Comparison of ENCODE assay signal across 10 cellular contexts in genomic region chr11:117998201-117998579, GRCh38.
A peak's percentile ranks its signal among the peaks of the same experiment; 100 is the strongest.
DNase-seq lines count a peak whose midpoint lies in the region; ATAC-seq and TF ChIP-seq lines count a peak whose summit lies in the region.
"Had no signal": no experiment of that assay in that cellular context is flagged by ENCODE, and none has a peak within 500 bp of the region (broad histone marks: within the 10 kb centered on the region; RNA-seq: fewer than 3 reads in every experiment).

No MANE protein-coding gene starts in this region.

- H3K27ac Mint-ChIP-seq in activated T-cell treated with anti-CD3 and anti-CD28 coated beads, Interleukin-2, amount 50 U/mL, for 24 hours: peak overlapping the region; percentile 94
- peak overlapping the region; percentile 98 for H3K27ac Mint-ChIP-seq in stimulated activated memory B cell treated with anti-CD40 and anti-IgM and Interleukin-4, amounts not matched to agents 10 μg/mL and 1 μg/mL and 100 μg/mL, for 72 hours
- H3K27ac Mint-ChIP-seq: WTC11 had no signal

- no peaks in the 10 kb centered on the region for H3K9me3 ChIP-seq in WERI-Rb-1 (ENCODE audit: severe bottlenecking)

- no peak overlapping the region for H3K4me3 ChIP-seq in WERI-Rb-1 (ENCODE audit: low read depth, low read length)
- H3K4me3 ChIP-seq: K562 had no signal

- no peak for TF ChIP-seq CTCF in WERI-Rb-1 (IDR thresholded peaks at IDR 0.05; ENCODE audit: low read depth, low read length)

- ATAC-seq in HG02588 (IDR thresholded peaks at IDR 0.05; ENCODE audit: unreplicated experiment) (peak; percentile 70), HG03565 (IDR thresholded peaks at IDR 0.05; ENCODE audit: unreplicated experiment) (peak; percentile 63)
- ATAC-seq in stimulated activated memory B cell treated with anti-CD40 and anti-IgM and Interleukin-4, amounts not matched to agents 10 μg/mL and 1 μg/mL and 100 μg/mL, for 72 hours: peak; percentile 47
- ATAC-seq: K562, WTC11 had no signal

- H3K36me3 ChIP-seq in WERI-Rb-1: no peaks in the 10 kb centered on the region; the same call in 1 of the 2 replicates

- H3K27me3 Mint-ChIP-seq in activated T-cell treated with anti-CD3 and anti-CD28 coated beads, Interleukin-2, amount 50 U/mL, for 24 hours: no peaks in the 10 kb centered on the region
- no peaks in the 10 kb centered on the region for H3K27me3 Mint-ChIP-seq in stimulated activated memory B cell treated with anti-CD40 and anti-IgM and Interleukin-4, amounts not matched to agents 10 μg/mL and 1 μg/mL and 100 μg/mL, for 72 hours

- peaks cover 97% of the 10 kb centered on the region for H3K4me1 Mint-ChIP-seq in activated T-cell treated with anti-CD3 and anti-CD28 coated beads, Interleukin-2, amount 50 U/mL, for 24 hours (ENCODE audit: low read depth)
- H3K4me1 Mint-ChIP-seq in stimulated activated memory B cell treated with anti-CD40 and anti-IgM and Interleukin-4, amounts not matched to agents 10 μg/mL and 1 μg/mL and 100 μg/mL, for 72 hours: peaks cover 82% of the 10 kb centered on the region

- no peaks in the 10 kb centered on the region for H3K9me3 Mint-ChIP-seq in activated T-cell treated with anti-CD3 and anti-CD28 coated beads, Interleukin-2, amount 50 U/mL, for 24 hours
- peaks cover 2% of the 10 kb centered on the region for H3K9me3 Mint-ChIP-seq in stimulated activated memory B cell treated with anti-CD40 and anti-IgM and Interleukin-4, amounts not matched to agents 10 μg/mL and 1 μg/mL and 100 μg/mL, for 72 hours

- peaks cover 86% of the 10 kb centered on the region for H3K36me3 Mint-ChIP-seq in activated T-cell treated with anti-CD3 and anti-CD28 coated beads, Interleukin-2, amount 50 U/mL, for 24 hours (ENCODE audit: low read depth)
- peaks cover 70% of the 10 kb centered on the region for H3K36me3 Mint-ChIP-seq in stimulated activated memory B cell treated with anti-CD40 and anti-IgM and Interleukin-4, amounts not matched to agents 10 μg/mL and 1 μg/mL and 100 μg/mL, for 72 hours
- H3K36me3 Mint-ChIP-seq: WTC11 had no signal

- no peaks in the 10 kb centered on the region for H3K27me3 ChIP-seq in WERI-Rb-1 (ENCODE audit: insufficient read depth, low read depth, severe bottlenecking)

- H3K27ac ChIP-seq in WERI-Rb-1: no peak overlapping the region

- DNase-seq in activated T-cell treated with anti-CD3 and anti-CD28 coated beads, Interleukin-2, amount 50 U/mL, for 24 hours: no peak
- DNase-seq in activated T-cell treated with anti-CD3 and anti-CD28 coated beads, Interleukin-2, amount 50 U/mL, for 1 hour: no peak
- DNase-seq in WERI-Rb-1: no peak
- DNase-seq in RPMI8226: no peak
- DNase-seq in GM03348 (ENCODE audit: low spot score): no peak

- peak overlapping the region; percentile 13 for H3K4me3 Mint-ChIP-seq in activated T-cell treated with anti-CD3 and anti-CD28 coated beads, Interleukin-2, amount 50 U/mL, for 24 hours
- H3K4me3 Mint-ChIP-seq in stimulated activated memory B cell treated with anti-CD40 and anti-IgM and Interleukin-4, amounts not matched to agents 10 μg/mL and 1 μg/mL and 100 μg/mL, for 72 hours: no peak overlapping the region
- H3K4me3 Mint-ChIP-seq: WTC11 had no signal
